Comparison of ENCODE assay signal across 15 cellular contexts in the genomic region with DNA sequence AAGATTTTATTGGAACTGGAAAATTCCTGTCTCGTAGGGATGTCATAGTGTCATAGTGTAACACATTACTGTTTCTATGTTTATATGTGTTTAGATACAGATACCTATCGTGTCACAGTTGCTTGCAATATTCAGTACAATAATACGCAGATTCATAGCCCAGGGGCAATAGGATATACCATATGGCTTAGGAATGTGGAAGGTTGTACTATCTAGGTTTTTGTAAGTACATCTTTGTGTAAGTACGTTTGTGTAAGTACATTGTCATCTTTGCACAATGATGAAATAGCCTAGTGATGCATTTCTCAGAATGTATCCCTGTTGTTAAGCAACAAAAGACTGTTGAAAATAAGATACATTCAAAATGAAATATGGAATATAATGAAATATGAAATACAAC.
DNase-seq lines count a peak whose midpoint lies in the region; ATAC-seq and TF ChIP-seq lines count a peak whose summit lies in the region.
"Had no signal": no experiment of that assay in that cellular context is flagged by ENCODE, and none has a peak within 500 bp of the region (broad histone marks: within the 10 kb centered on the region; RNA-seq: fewer than 3 reads in every experiment).

No MANE protein-coding gene starts in this region.

- no peak overlapping the region for H3K27ac ChIP-seq in ascending aorta
- H3K27ac ChIP-seq: BLaER1 treated with 17β-estradiol and CSF1 and Interleukin-3, amounts not matched to agents 10 nM and 100 nM had no signal

- no peak for TF ChIP-seq CTCF in choroid plexus epithelial cell (conservative IDR thresholded peaks at IDR 0.05; ENCODE audit: low read depth, low read length)
- no peak for TF ChIP-seq CTCF in ascending aorta (IDR thresholded peaks at IDR 0.05)

- H3K4me1 ChIP-seq in ascending aorta = peaks cover 0 to 2% of the 10 kb centered on the region in 2 donors
- H3K4me1 ChIP-seq: BLaER1 treated with 17β-estradiol and CSF1 and Interleukin-3, amounts not matched to agents 10 nM and 100 nM had no signal

- no peaks in the 10 kb centered on the region for H3K9me3 ChIP-seq in ascending aorta

- peaks cover 0 to 12% of the 10 kb centered on the region in 2 donors for H3K36me3 ChIP-seq in ascending aorta

- H3K27me3 ChIP-seq in ascending aorta = no peaks in the 10 kb centered on the region
- H3K27me3 ChIP-seq: BLaER1 treated with 17β-estradiol and CSF1 and Interleukin-3, amounts not matched to agents 10 nM and 100 nM had no signal

- intact Hi-C loops in ascending aorta (cut with DNase I) = no loop called here

- ATAC-seq in GM21423 (IDR thresholded peaks at IDR 0.05; ENCODE audit: unreplicated experiment) = no peak
- ATAC-seq: GM12878 had no signal

- DNase-seq in ELR (ENCODE audit: low read depth) (peak; percentile 67), amniotic epithelial cell (ENCODE audit: low read depth) (peak; percentile 81), choroid plexus epithelial cell (ENCODE audit: low read depth) (peak; percentile 72), iris pigment epithelial cell (ENCODE audit: low read depth) (peak; percentile 82), NCI-H128 (lab: John Stamatoyannopoulos, UW; ENCODE audit: unreplicated experiment) (no peak), HT-29 (ENCODE audit: low spot score) (no peak), ascending aorta (ENCODE audit: low spot score in 2 of 2) (no peak)
- DNase-seq: ACHN; CD4-positive, CD25-positive, alpha-beta regulatory T cell; DMS53; GOT3; H9 had no signal

- H3K4me3 ChIP-seq in choroid plexus epithelial cell (ENCODE audit: low read depth, low read length) (no peak overlapping the region), ascending aorta (no peak overlapping the region)
- H3K4me3 ChIP-seq: BLaER1 treated with 17β-estradiol and CSF1 and Interleukin-3, amounts not matched to agents 10 nM and 100 nM; GM12878 had no signal

Comparison
In these comparisons a context has a peak if more than half of its experiments do, and no peak if none do; other contexts are left out.
1. DNase-seq: peak in ELR (single experiment), amniotic epithelial cell (single experiment), choroid plexus epithelial cell (single experiment) and iris pigment epithelial cell (single experiment); none in NCI-H128 (single experiment), HT-29 (single experiment) and ascending aorta (0 of 2).